In genomic region chr12:110067531-110067930, GRCh38 we compare ENCODE assay signal across 20 cellular contexts.
"Had no signal": no experiment of that assay in that cellular context is flagged by ENCODE, and none has a peak within 500 bp of the region (broad histone marks: within the 10 kb centered on the region; RNA-seq: fewer than 3 reads in every experiment).

No MANE protein-coding gene starts in this region.

- H3K79me2 ChIP-seq: parathyroid adenoma had no signal

- H3K4me3 Mint-ChIP-seq: activated CD4-positive, alpha-beta T cell treated with anti-CD3 and anti-CD28 coated beads, Interleukin-2, amount 10 ng/mL, durations not matched to agents 24 days and 14 days; activated CD8-positive, alpha-beta T cell treated with anti-CD3 and anti-CD28 coated beads, Interleukin-2, amount 10 ng/mL, durations not matched to agents 7 days and 5 days; naive thymus-derived CD8-positive, alpha-beta T cell; stimulated activated effector memory CD8-positive, alpha-beta T cell treated with anti-CD3 and anti-CD28 coated beads, Interleukin-12 subunit alpha, Interleukin-12 subunit beta, amount 100 ng/mL, for 72 hours had no signal

- H3K36me3 ChIP-seq: esophagus squamous epithelium, left ventricle myocardium inferior, tibial artery had no signal

- H3K36me3 Mint-ChIP-seq: stimulated activated effector memory CD8-positive, alpha-beta T cell treated with anti-CD3 and anti-CD28 coated beads, Interleukin-12 subunit alpha, Interleukin-12 subunit beta, amount 100 ng/mL, for 72 hours had no signal

- H3K27me3 Mint-ChIP-seq: activated CD4-positive, alpha-beta T cell treated with anti-CD3 and anti-CD28 coated beads, Interleukin-2, amount 10 ng/mL, durations not matched to agents 24 days and 14 days; naive thymus-derived CD8-positive, alpha-beta T cell had no signal

- H3K27me3 ChIP-seq: esophagus squamous epithelium had no signal

- ATAC-seq: activated CD8-positive, alpha-beta T cell treated with anti-CD3 and anti-CD28 coated beads, Interleukin-2, amount 10 ng/mL, durations not matched to agents 7 days and 5 days; activated naive CD4-positive, alpha-beta T cell treated with anti-CD3 and anti-CD28 coated beads, Interleukin-2, amount 50 U/mL, for 72 hours; naive thymus-derived CD8-positive, alpha-beta T cell; stimulated activated effector memory CD8-positive, alpha-beta T cell treated with anti-CD3 and anti-CD28 coated beads, Interleukin-12 subunit alpha, Interleukin-12 subunit beta, amount 100 ng/mL, for 72 hours had no signal

- H3K9ac ChIP-seq: parathyroid adenoma had no signal

- H3K4me1 ChIP-seq: left ventricle myocardium inferior, parathyroid adenoma, tibial artery had no signal

- H3K9me3 ChIP-seq: esophagus squamous epithelium, left ventricle myocardium inferior, tibial artery had no signal

- H3K27ac Mint-ChIP-seq: activated CD4-positive, alpha-beta T cell treated with anti-CD3 and anti-CD28 coated beads, Interleukin-2, amount 10 ng/mL, durations not matched to agents 24 days and 14 days; activated CD8-positive, alpha-beta T cell treated with anti-CD3 and anti-CD28 coated beads, Interleukin-2, amount 10 ng/mL, durations not matched to agents 7 days and 5 days; activated naive CD4-positive, alpha-beta T cell treated with anti-CD3 and anti-CD28 coated beads, Interleukin-2, amount 50 U/mL, for 72 hours; naive thymus-derived CD8-positive, alpha-beta T cell; stimulated activated effector memory CD8-positive, alpha-beta T cell treated with anti-CD3 and anti-CD28 coated beads, Interleukin-12 subunit alpha, Interleukin-12 subunit beta, amount 100 ng/mL, for 72 hours had no signal

- FAIRE-seq: colon, endothelial cell of umbilical vein, kidney, urothelium cell line had no signal

- H3K27ac ChIP-seq: esophagus squamous epithelium, left ventricle myocardium inferior, parathyroid adenoma, tibial artery had no signal

- H2AFZ ChIP-seq: parathyroid adenoma had no signal

- H3K4me3 ChIP-seq: esophagus squamous epithelium, left ventricle myocardium inferior, tibial artery had no signal

- H3K9me3 Mint-ChIP-seq: activated naive CD4-positive, alpha-beta T cell treated with anti-CD3 and anti-CD28 coated beads, Interleukin-2, amount 50 U/mL, for 72 hours; naive thymus-derived CD8-positive, alpha-beta T cell; stimulated activated effector memory CD8-positive, alpha-beta T cell treated with anti-CD3 and anti-CD28 coated beads, Interleukin-12 subunit alpha, Interleukin-12 subunit beta, amount 100 ng/mL, for 72 hours had no signal

- DNase-seq: activated CD4-positive, alpha-beta T cell treated with anti-CD3 and anti-CD28 coated beads, Interleukin-2, amount 10 ng/mL, durations not matched to agents 24 days and 14 days; activated CD4-positive, CD25-positive, alpha-beta regulatory T cell; activated CD8-positive, alpha-beta memory T cell treated with anti-CD3 and anti-CD28 coated beads, Interleukin-2, amount 50 U/mL, for 4 hours; activated CD8-positive, alpha-beta T cell treated with anti-CD3 and anti-CD28 coated beads, Interleukin-2, amount 10 ng/mL, durations not matched to agents 7 days and 5 days; activated gamma-delta T cell; activated T-cell treated with anti-CD3 and anti-CD28 coated beads, Interleukin-2, amount 50 U/mL, for 48 hours; effector CD4-positive, alpha-beta T cell; esophagus squamous epithelium; foreskin fibroblast; hypothalamus; kidney; left ventricle myocardium inferior; naive thymus-derived CD8-positive, alpha-beta T cell; tibial artery had no signal
